23 cellular contexts compared by ENCODE assay signal in the genomic region with DNA sequence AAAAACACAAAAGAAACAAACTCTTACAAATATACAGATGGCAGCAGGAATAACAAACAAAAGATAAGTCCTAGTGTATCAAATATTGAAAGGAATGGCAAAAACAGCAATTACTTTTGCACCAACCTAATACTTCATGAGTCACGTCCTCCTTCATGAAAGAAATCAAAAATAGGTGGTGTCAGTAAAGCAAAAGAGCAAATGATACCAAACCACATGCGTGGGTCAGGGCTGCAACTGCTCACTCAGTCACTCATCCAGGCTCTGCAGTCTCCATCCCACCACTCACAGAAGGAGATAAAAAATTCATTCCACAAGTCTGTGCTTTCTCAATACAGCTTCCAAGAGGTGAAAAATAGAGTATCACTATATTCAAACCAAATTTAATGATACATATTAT. TPM values are rescaled to one million over a fixed set of nuclear protein-coding genes. Genes with fewer than 3 reads are reported as not detected.
DNase-seq lines count a peak whose midpoint lies in the region; ATAC-seq and TF ChIP-seq lines count a peak whose summit lies in the region.
"Had no signal": no experiment of that assay in that cellular context is flagged by ENCODE, and none has a peak within 500 bp of the region (broad histone marks: within the 10 kb centered on the region; RNA-seq: fewer than 3 reads in every experiment).

No MANE protein-coding gene starts in this region.

- no peaks in the 10 kb centered on the region; a peak in 1 of 5 replicates for H3K9me3 Mint-ChIP-seq in H9
- H3K9me3 Mint-ChIP-seq: activated naive CD4-positive, alpha-beta T cell treated with anti-CD3 and anti-CD28 coated beads, Interleukin-2, amount 50 U/mL, for 24 hours; mesothelial cell of epicardium; neural progenitor cell had no signal

- TF ChIP-seq CTCF in fibroblast of lung (conservative IDR thresholded peaks at IDR 0.05 in 1 of 2, IDR thresholded peaks at IDR 0.05 in 1 of 2; ENCODE audit: low read depth in 1 of 2, low read length in 2 of 2) = no peak
- TF ChIP-seq CTCF in smooth muscle cell (IDR thresholded peaks at IDR 0.05; ENCODE audit: borderline replicate concordance, insufficient read depth, poor library complexity, severe bottlenecking) = no peak
- no peak for TF ChIP-seq CTCF in H9 (conservative IDR thresholded peaks at IDR 0.05)

- no peak overlapping the region for H3K9ac ChIP-seq in fibroblast of lung (ENCODE audit: insufficient read depth, low read length)
- H3K9ac ChIP-seq in smooth muscle cell (ENCODE audit: low read depth) = no peak overlapping the region
- H3K9ac ChIP-seq in H9 (ENCODE audit: extremely low read depth, insufficient read length, low read length) = no peak overlapping the region
- H3K9ac ChIP-seq: neural progenitor cell had no signal

- H3K27ac Mint-ChIP-seq in H9 = no peak overlapping the region
- H3K27ac Mint-ChIP-seq: activated naive CD4-positive, alpha-beta T cell treated with anti-CD3 and anti-CD28 coated beads, Interleukin-2, amount 50 U/mL, for 24 hours; mesothelial cell of epicardium; neural progenitor cell had no signal

- no peak overlapping the region for H2BK15ac ChIP-seq in H9 (ENCODE audit: low read depth, low read length)

- no peak overlapping the region for H2BK120ac ChIP-seq in H9 (ENCODE audit: low read depth, low read length, poor library complexity, severe bottlenecking)

- no peak overlapping the region for H3T11ph ChIP-seq in H9 (ENCODE audit: low read length)

- H3K9me3 ChIP-seq in fibroblast of lung (ENCODE audit: control insufficient read depth, insufficient read depth, low read depth, low read length) = no peaks in the 10 kb centered on the region
- H3K9me3 ChIP-seq in smooth muscle cell (replicated peaks; ENCODE audit: low read depth) = no peaks in the 10 kb centered on the region
- H3K9me3 ChIP-seq in H9 (ENCODE audit: control insufficient read depth, low read depth, low read length) = no peaks in the 10 kb centered on the region
- H3K9me3 ChIP-seq: esophagus muscularis mucosa had no signal

- H3K4me1 Mint-ChIP-seq in H9 = no peaks in the 10 kb centered on the region
- H3K4me1 Mint-ChIP-seq: mesothelial cell of epicardium, neural progenitor cell had no signal

- H2AFZ ChIP-seq in fibroblast of lung (ENCODE audit: low read length) (no peak overlapping the region), smooth muscle cell (ENCODE audit: low read depth) (no peak overlapping the region), H9 (ENCODE audit: low read length) (no peak overlapping the region)
- H2AFZ ChIP-seq: neural progenitor cell had no signal

- H3K18ac ChIP-seq in H9 (ENCODE audit: insufficient read length, low read depth, low read length) = no peak overlapping the region

- H3K36me3 Mint-ChIP-seq in H9 (ENCODE audit: insufficient read depth in 1 of 3, low read depth in 3 of 3) = peaks cover 0 to 10% (median 4%) of the 10 kb centered on the region in 3 experiments; a peak in 4 of 7 replicates
- H3K36me3 Mint-ChIP-seq: neural progenitor cell had no signal

- peaks cover 11% of the 10 kb centered on the region for H3K4me1 ChIP-seq in fibroblast of lung (ENCODE audit: control insufficient read depth, extremely low read depth, insufficient read depth, low read length)
- peaks cover 3% of the 10 kb centered on the region for H3K4me1 ChIP-seq in smooth muscle cell (ENCODE audit: low read depth)
- H3K4me1 ChIP-seq in H9 (ENCODE audit: insufficient read depth, low read length) = no peaks in the 10 kb centered on the region
- H3K4me1 ChIP-seq: neural progenitor cell had no signal

- ATAC-seq in activated CD4-positive, CD25-positive, alpha-beta regulatory T cell treated with anti-CD3 and anti-CD28 coated beads, Interleukin-2, amount 50 U/mL, for 24 hours = peak; percentile 55 to 64
- ATAC-seq: GM12878 had no signal

- no peaks in the 10 kb centered on the region for H4K20me1 ChIP-seq in fibroblast of lung (ENCODE audit: control insufficient read depth, extremely low read depth, insufficient read depth, low read length)
- H4K20me1 ChIP-seq in smooth muscle cell (ENCODE audit: low read depth) = peaks cover 27% of the 10 kb centered on the region
- H4K20me1 ChIP-seq in H9 (ENCODE audit: control insufficient read depth, insufficient read depth, insufficient read length) = no peaks in the 10 kb centered on the region

- WGBS in smooth muscle cell (ENCODE audit: low lambda C conversion rate) = 86% methylated on average over 2 of the region's 2 CpGs
- no CpG with 5 or more reads among the region's 2 CpGs for WGBS in H9 (ENCODE audit: extremely low coverage, insufficient read length, low lambda C conversion rate)

- H2AK5ac ChIP-seq in H9 (ENCODE audit: insufficient read length, low read length) = no peak overlapping the region

- peaks cover 13% of the 10 kb centered on the region for H3K79me2 ChIP-seq in fibroblast of lung (ENCODE audit: control insufficient read depth, insufficient read depth, low read length)
- peaks cover 39% of the 10 kb centered on the region for H3K79me2 ChIP-seq in smooth muscle cell (ENCODE audit: low read depth)
- H3K79me2 ChIP-seq in H9 (ENCODE audit: insufficient read depth, low read length) = peaks cover 4% of the 10 kb centered on the region; the same call in 1 of the 2 replicates

- no peak overlapping the region for H3K27ac ChIP-seq in fibroblast of lung (ENCODE audit: insufficient read depth, low read length)
- peak overlapping the region; percentile 66 for H3K27ac ChIP-seq in smooth muscle cell (ENCODE audit: low read depth)
- no peak overlapping the region for H3K27ac ChIP-seq in H9 (ENCODE audit: insufficient read length, low read depth, low read length)
- H3K27ac ChIP-seq: 22Rv1, neural progenitor cell had no signal

- H3K56ac ChIP-seq in H9 (ENCODE audit: insufficient read length, low read depth, low read length) = no peak overlapping the region

- no peak overlapping the region for H2BK5ac ChIP-seq in H9 (ENCODE audit: insufficient read length, low read length)

- H3K14ac ChIP-seq in H9 (ENCODE audit: insufficient read depth, low read length) = no peak overlapping the region

- H4K8ac ChIP-seq in H9 (replicated peaks; ENCODE audit: insufficient read length, low read depth, low read length) = no peak overlapping the region

- H3K23me2 ChIP-seq in H9 (ENCODE audit: insufficient read length, low read depth, low read length, poor library complexity, severe bottlenecking) = no peaks in the 10 kb centered on the region

- no peak overlapping the region for H3K4me3 Mint-ChIP-seq in H9
- H3K4me3 Mint-ChIP-seq: activated naive CD4-positive, alpha-beta T cell treated with anti-CD3 and anti-CD28 coated beads, Interleukin-2, amount 50 U/mL, for 24 hours; mesothelial cell of epicardium; neural progenitor cell had no signal

- H3K36me3 ChIP-seq in fibroblast of lung (ENCODE audit: control insufficient read depth, insufficient read depth, low read length) (no peaks in the 10 kb centered on the region), smooth muscle cell (ENCODE audit: low read depth) (no peaks in the 10 kb centered on the region)
- H3K36me3 ChIP-seq: neural progenitor cell had no signal

- H4K91ac ChIP-seq in H9 (ENCODE audit: insufficient read length, low read depth, low read length) = no peak overlapping the region

- no peaks in the 10 kb centered on the region for H3K79me1 ChIP-seq in H9 (ENCODE audit: insufficient read depth, low read depth, low read length, poor library complexity, severe bottlenecking)

- H3K4me3 ChIP-seq in fibroblast of lung (replicated peaks in 1 of 4; ENCODE audit: control extremely low read depth in 1 of 4, insufficient read depth in 1 of 4, low read depth in 3 of 4, low read length in 4 of 4) (no peak overlapping the region), smooth muscle cell (no peak overlapping the region)
- H3K4me3 ChIP-seq: esophagus muscularis mucosa, GM12878, neural progenitor cell had no signal

- H3K27me3 ChIP-seq in fibroblast of lung (ENCODE audit: control insufficient read depth, insufficient read depth, low read length) = no peaks in the 10 kb centered on the region
- H3K27me3 ChIP-seq in smooth muscle cell (ENCODE audit: low read depth) = no peaks in the 10 kb centered on the region
- H3K27me3 ChIP-seq in H9 (ENCODE audit: insufficient read depth, low read length) = no peaks in the 10 kb centered on the region
- H3K27me3 ChIP-seq: esophagus muscularis mucosa, neural progenitor cell had no signal

- no peak for DNase-seq in activated CD4-positive, CD25-positive, alpha-beta regulatory T cell treated with anti-CD3 and anti-CD28 coated beads, Interleukin-2, amount 50 U/mL, for 72 hours
- peak; percentile 16 for DNase-seq in NCI-H226
- DNase-seq in fibroblast of lung (ENCODE audit: low read depth in 2 of 2) = peak; percentile 22 to 28
- DNase-seq in smooth muscle cell (lab: John Stamatoyannopoulos, UW; ENCODE audit: unreplicated experiment) = no peak
- no peak for DNase-seq in NCI-H1436 (lab: John Stamatoyannopoulos, UW)
- DNase-seq in SKM-1 treated with dmso at 0.1 percent for 144 hours (lab: John Stamatoyannopoulos, UW; ENCODE audit: unreplicated experiment) = no peak
- no peak for DNase-seq in H9
- DNase-seq: kidney, NCI-H187, NCI-H446 treated with DMSO at 0.1 percent for 48 hours, SIG-M5, T-helper 2 cell had no signal

- H3K27me3 Mint-ChIP-seq in H9 (ENCODE audit: low read depth) = no peaks in the 10 kb centered on the region
- H3K27me3 Mint-ChIP-seq: activated naive CD4-positive, alpha-beta T cell treated with anti-CD3 and anti-CD28 coated beads, Interleukin-2, amount 50 U/mL, for 24 hours had no signal

- H4K5ac ChIP-seq in H9 (ENCODE audit: insufficient read length, low read depth, low read length) = no peak overlapping the region

- H2BK12ac ChIP-seq in H9 (ENCODE audit: insufficient read length, low read depth, low read length) = no peak overlapping the region

- no peak overlapping the region for H3K4ac ChIP-seq in H9 (ENCODE audit: low read depth, low read length)

- H2BK20ac ChIP-seq in H9 (ENCODE audit: low read depth, low read length, poor library complexity, severe bottlenecking) = no peak overlapping the region

- H3F3A ChIP-seq in smooth muscle cell (ENCODE audit: low read depth) = no peaks in the 10 kb centered on the region

- no peak overlapping the region for H3K23ac ChIP-seq in H9 (ENCODE audit: insufficient read length, low read depth, low read length)

- no peak overlapping the region for H3K4me2 ChIP-seq in fibroblast of lung (ENCODE audit: extremely low read depth, insufficient read depth, low read length)
- H3K4me2 ChIP-seq in smooth muscle cell = no peak overlapping the region
- no peak overlapping the region for H3K4me2 ChIP-seq in H9 (ENCODE audit: insufficient read depth, insufficient read length, low read length)
- H3K4me2 ChIP-seq: neural progenitor cell had no signal

RNA-seq across cellular contexts. Expression of gene ATG14, which starts 11.7 kb away (rescaled TPM):
- total RNA-seq in fibroblast of lung (18.5 and 21.6 TPM in 2 replicates), smooth muscle cell (11.6 and 14.0 TPM in 2 replicates), H9 (2021) (11.8 and 13.6 TPM in 2 replicates)
- polyA plus RNA-seq in fibroblast of lung (7.2 and 9.9 TPM in 2 replicates), smooth muscle cell (3.2 and 3.7 TPM in 2 replicates)
- polyA plus RNA-seq in fibroblast of lung (2012) = 5.9 and 8.4 TPM in 2 replicates
- polyA minus RNA-seq in fibroblast of lung (ENCODE audit: low replicate concordance) = 6.2 and 7.4 TPM in 2 replicates

RNA-seq across cellular contexts. Expression of gene TBPL2, which starts 40.5 kb away (rescaled TPM):
- total RNA-seq in fibroblast of lung = not detected in 2 replicates
- polyA plus RNA-seq in fibroblast of lung = not detected in 2 replicates
- polyA plus RNA-seq in fibroblast of lung (2012) = not detected in 2 replicates
- polyA minus RNA-seq in fibroblast of lung (ENCODE audit: low replicate concordance) = not detected in 2 replicates
- not detected in 2 replicates for total RNA-seq in smooth muscle cell
- not detected in 2 replicates for polyA plus RNA-seq in smooth muscle cell
- total RNA-seq in H9 (2021) = not detected in 2 replicates
- total RNA-seq: bronchial epithelial cell, esophagus muscularis mucosa, kidney, MCF 10A, mesothelial cell of epicardium had no signal
- polyA plus RNA-seq: BJ, GM12878, thymus had no signal

Comparison
In these comparisons a context has a peak if more than half of its experiments do, and no peak if none do; other contexts are left out.
1. DNase-seq: peak in NCI-H226 (single experiment) and fibroblast of lung (2 of 2); none in activated CD4-positive, CD25-positive, alpha-beta regulatory T cell treated with anti-CD3 and anti-CD28 coated beads, Interleukin-2, amount 50 U/mL, for 72 hours (single experiment), smooth muscle cell (single experiment), NCI-H1436 (single experiment), SKM-1 treated with dmso at 0.1 percent for 144 hours (single experiment) and H9 (single experiment).